Comparison of ENCODE assay signal across 24 cellular contexts in the genomic region with DNA sequence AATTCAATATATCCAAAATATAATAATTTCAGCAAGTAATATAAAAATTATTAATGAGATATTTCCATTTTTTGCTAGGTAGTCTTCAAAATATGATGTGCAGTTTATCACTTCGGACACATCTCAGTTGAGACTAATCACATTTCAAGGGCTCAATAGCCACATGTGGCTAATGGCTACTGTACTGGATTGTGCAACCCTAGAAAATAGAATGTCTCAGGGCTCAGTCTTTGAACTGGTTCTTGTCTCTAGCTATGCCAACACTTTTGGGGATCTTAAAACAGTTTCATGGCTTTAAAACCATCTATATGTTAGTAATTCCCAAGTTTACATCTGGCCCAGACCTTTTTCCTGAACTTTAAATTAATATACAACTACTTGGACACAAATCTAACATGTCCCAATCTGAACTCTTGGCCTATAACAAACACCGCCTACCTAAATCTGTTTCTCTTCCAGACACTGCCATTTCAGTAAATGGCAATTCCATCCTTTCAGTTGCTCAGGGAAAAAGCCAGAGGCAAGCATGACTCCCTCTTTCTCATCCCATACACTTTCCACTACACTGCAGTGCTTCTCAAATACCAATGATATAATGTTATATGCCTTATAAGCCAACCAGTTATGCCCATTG. TPM values are rescaled to one million over a fixed set of nuclear protein-coding genes. Genes with fewer than 3 reads are reported as not detected.
DNase-seq lines count a peak whose midpoint lies in the region; ATAC-seq and TF ChIP-seq lines count a peak whose summit lies in the region.
"Had no signal": no experiment of that assay in that cellular context is flagged by ENCODE, and none has a peak within 500 bp of the region (broad histone marks: within the 10 kb centered on the region; RNA-seq: fewer than 3 reads in every experiment).

No MANE protein-coding gene starts in this region.

- TF ChIP-seq EP300 in stomach (IDR thresholded peaks at IDR 0.05): no peak

- no peak overlapping the region for H3K56ac ChIP-seq in IMR-90 (ENCODE audit: extremely low read depth, insufficient read depth, low read length)

- intact Hi-C loops in IMR-90 (cut with micrococcal nuclease): loop anchor here (10.0 kb wide), 3 partner anchors 134 to 484 kb away; no protein-coding TSS in a partner anchor
- intact Hi-C loops in right lobe of liver (cut with DNase I): no loop called here
- intact Hi-C loops in stomach (cut with DNase I; ENCODE audit: low total_unique reads): no loop called here

- TF ChIP-seq POLR2A in IMR-90 (IDR thresholded peaks at IDR 0.05; ENCODE audit: low read depth, low read length) (no peak), right lobe of liver (IDR thresholded peaks at IDR 0.05) (no peak), stomach (IDR thresholded peaks at IDR 0.05) (no peak)

- no peak overlapping the region for H2AFZ ChIP-seq in IMR-90 (replicated peaks; ENCODE audit: low read length, poor library complexity)

- H3K9me3 ChIP-seq in IMR-90 (ENCODE audit: control insufficient read depth, insufficient read depth, low read length) (no peaks in the 10 kb centered on the region), right lobe of liver (no peaks in the 10 kb centered on the region), stomach (no peaks in the 10 kb centered on the region)
- H3K9me3 ChIP-seq: MG63, SJCRH30 had no signal

- no peak overlapping the region for H2AK5ac ChIP-seq in IMR-90 (ENCODE audit: low read depth, low read length)

- WGBS in IMR-90 (ENCODE audit: extremely low coverage in 2 of 2, insufficient read length in 1 of 2), 2 experiments: 100% methylated on average over 1 of the region's 2 CpGs; no CpG with 5 or more reads in 1 of the 2 experiments
- 61% methylated on average over 2 of the region's 2 CpGs for WGBS in right lobe of liver (ENCODE audit: insufficient coverage, low coverage, low lambda C conversion rate, missing lambda C conversion rate)
- 92 to 100% (median 98%) methylated on average over 2 of the region's 2 CpGs for WGBS in stomach, 5 donors

- no peak overlapping the region for H3K27ac ChIP-seq in IMR-90 (ENCODE audit: insufficient read depth, low read length)
- no peak overlapping the region for H3K27ac ChIP-seq in right lobe of liver
- H3K27ac ChIP-seq in stomach: no peak overlapping the region
- H3K27ac ChIP-seq: SJCRH30 had no signal

- H3K36me3 ChIP-seq in IMR-90 (ENCODE audit: control insufficient read depth, insufficient read depth, low read length): peaks cover 4% of the 10 kb centered on the region; the same call in 1 of the 2 replicates
- peaks cover 0 to 4% (median 0%) of the 10 kb centered on the region in 4 donors for H3K36me3 ChIP-seq in right lobe of liver
- H3K36me3 ChIP-seq in stomach: peaks cover 0 to 59% (median 29%) of the 10 kb centered on the region in 4 donors

- no peak overlapping the region for H2BK120ac ChIP-seq in IMR-90 (ENCODE audit: low read depth, low read length)

- dilution Hi-C loops in IMR-90 (cut with HindIII; ENCODE audit: low sequenced_read_pairs, unreplicated experiment): no loop called here

- no TSS peak for BruUV-seq in IMR-90 (replicated peaks; lab: Mats Ljungman, UMichigan)

- no peaks in the 10 kb centered on the region for H3K27me3 ChIP-seq in IMR-90 (ENCODE audit: control insufficient read depth, insufficient read depth, low read length)
- H3K27me3 ChIP-seq in right lobe of liver: no peaks in the 10 kb centered on the region
- no peaks in the 10 kb centered on the region for H3K27me3 ChIP-seq in stomach
- H3K27me3 ChIP-seq: MG63, SJCRH30 had no signal

- no peak overlapping the region for H2BK5ac ChIP-seq in IMR-90 (ENCODE audit: low read depth, low read length, poor library complexity, severe bottlenecking)

- H4K8ac ChIP-seq in IMR-90 (ENCODE audit: low read depth in 2 of 2, low read length in 2 of 2): no peak overlapping the region

- no peaks in the 10 kb centered on the region for H3K9me1 ChIP-seq in IMR-90 (ENCODE audit: insufficient read depth, low read length)

- H3K4me2 ChIP-seq in IMR-90 (ENCODE audit: low read depth, low read length): no peak overlapping the region

- no peak overlapping the region for H2BK15ac ChIP-seq in IMR-90 (ENCODE audit: low read depth, low read length)

- CTCF ChIA-PET in IMR-90 (lab: Yijun Ruan, JAX): interaction anchor here (0.6 to 0.8 kb wide), 2 partner anchors 9 to 17 kb away, joined by 3 to 5 read pairs; no protein-coding TSS in a partner anchor

- DNase-seq in ELR (ENCODE audit: low read depth) (peak; percentile 11), IMR-90 (peak; percentile 28), epithelial cell of esophagus (ENCODE audit: low read depth) (peak; percentile 13), right lobe of liver (no peak), cerebellar cortex (ENCODE audit: low spot score) (no peak), stomach (no peak)
- DNase-seq: 8988T; CD4-positive, CD25-positive, alpha-beta regulatory T cell; DMS153; DND-41; GOT3; KBM-7; MG63; NCI-H1105 treated with DMSO at 0.1 percent for 48 hours; NCI-H146; NCI-H1930; NCI-H2107; NCI-H446; NCI-H524 treated with DMSO at 0.1 percent for 48 hours; NCI-H774; SJCRH30 had no signal

- no peak for TF ChIP-seq RAD21 in IMR-90 (IDR thresholded peaks at IDR 0.05; ENCODE audit: low read length)

- POLR2A ChIA-PET in IMR-90 (lab: Charles Lee; ENCODE audit: unreplicated experiment): no interaction called here

- no peak overlapping the region for H4K91ac ChIP-seq in IMR-90 (ENCODE audit: insufficient read depth, low read depth, low read length)

- no peak overlapping the region for H3K9ac ChIP-seq in IMR-90 (ENCODE audit: low read depth, low read length)

- no peak overlapping the region for H3K18ac ChIP-seq in IMR-90 (ENCODE audit: low read depth, low read length)

- H3K79me1 ChIP-seq in IMR-90 (ENCODE audit: low read depth in 1 of 2, low read length in 2 of 2): peaks cover 30 to 31% of the 10 kb centered on the region in 2 experiments

- no peak overlapping the region for H3K4ac ChIP-seq in IMR-90 (ENCODE audit: low read depth, low read length)

- peak overlapping the region; percentile 7; the same call in 1 of the 2 replicates for H3K23ac ChIP-seq in IMR-90 (ENCODE audit: low read depth, low read length)

- H3K4me3 ChIP-seq in IMR-90 (ENCODE audit: insufficient read depth, low read depth, low read length) (no peak overlapping the region), epithelial cell of esophagus (ENCODE audit: low read length) (no peak overlapping the region), right lobe of liver (no peak overlapping the region), stomach (no peak overlapping the region)
- H3K4me3 ChIP-seq: MG63, SJCRH30 had no signal

- ATAC-seq in IMR-90 (ENCODE audit: low read depth): no peak
- ATAC-seq in right lobe of liver: peak; percentile 51 to 76 (median 76)
- ATAC-seq in GM19455 (IDR thresholded peaks at IDR 0.05; ENCODE audit: unreplicated experiment): no peak
- ATAC-seq: HCT116, SK-N-SH treated with all-trans-retinoic acid at 6 μM for 48 hours had no signal

- H4K5ac ChIP-seq in IMR-90 (ENCODE audit: low read depth, low read length): no peak overlapping the region

- H2AK9ac ChIP-seq in IMR-90 (replicated peaks; ENCODE audit: low read depth, low read length, poor library complexity): no peak overlapping the region

- in situ Hi-C loops in IMR-90 (cut with MboI; ENCODE audit: low sequenced_read_pairs): no loop called here

- H2BK20ac ChIP-seq in IMR-90 (ENCODE audit: low read depth, low read length): no peak overlapping the region

- H3K4me1 ChIP-seq in IMR-90 (ENCODE audit: control insufficient read depth, insufficient read depth, low read length) (peaks cover 5% of the 10 kb centered on the region), right lobe of liver (peaks cover 0 to 16% (median 6%) of the 10 kb centered on the region in 4 donors), stomach (peaks cover 0 to 9% (median under 1%) of the 10 kb centered on the region in 4 donors)
- H3K4me1 ChIP-seq: SJCRH30 had no signal

- H3K14ac ChIP-seq in IMR-90 (replicated peaks; ENCODE audit: low read depth, low read length): peak overlapping the region; percentile 37; the same call in 1 of the 2 replicates

- TF ChIP-seq CTCF in IMR-90 (conservative IDR thresholded peaks at IDR 0.05; ENCODE audit: low read depth, low read length): no peak
- no peak for TF ChIP-seq CTCF in epithelial cell of esophagus (IDR thresholded peaks at IDR 0.05; ENCODE audit: insufficient read depth, low read depth, low read length, missing control alignments)
- no peak for TF ChIP-seq CTCF in right lobe of liver (IDR thresholded peaks at IDR 0.05)
- no peak for TF ChIP-seq CTCF in stomach (IDR thresholded peaks at IDR 0.05)

- H4K20me1 ChIP-seq in IMR-90 (ENCODE audit: insufficient read depth, low read length): peaks cover 8% of the 10 kb centered on the region; the same call in 1 of the 2 replicates

TF ChIP-seq in IMR-90, 13 proteins besides CTCF, POLR2A, EP300 and RAD21:
- TF ChIP-seq SMC3 (IDR thresholded peaks at IDR 0.05; ENCODE audit: low read depth, low read length): no peak
- peak; percentile 91 for TF ChIP-seq CEBPB (IDR thresholded peaks at IDR 0.05; ENCODE audit: low read depth, low read length)

RNA-seq across cellular contexts. Expression of gene PTAR1, which starts 18.8 kb away (rescaled TPM):
- total RNA-seq in IMR-90 (2012; rRNA removed): 110 and 115 TPM in 2 replicates
- polyA plus RNA-seq in IMR-90 (2012; rRNA removed): 7.5 and 10.6 TPM in 2 replicates
- polyA plus RNA-seq in IMR-90 (2012; cell fraction: cytosol; rRNA removed): 0.92 and 1.3 TPM in 2 replicates
- polyA plus RNA-seq in IMR-90 (2012; cell fraction: nucleus; rRNA removed; ENCODE audit: low replicate concordance): 3.0 and 27.1 TPM in 2 replicates
- total RNA-seq in right lobe of liver: 10 to 100 TPM; 21.5 to 33.3 (median 27.0) TPM
- 100 to 1,000 TPM in 1 of 5 donors, 10 to 100 TPM in 4; 10.7 to 124 (median 47.2) TPM for total RNA-seq in stomach
- 1 to 10 TPM; 4.5 to 5.7 (median 4.7) TPM for polyA plus RNA-seq in stomach

Comparison
In these comparisons a context has a peak if more than half of its experiments do, and no peak if none do; other contexts are left out.
1. DNase-seq: peak in ELR (single experiment), IMR-90 (single experiment) and epithelial cell of esophagus (single experiment); none in right lobe of liver (0 of 3), cerebellar cortex (single experiment) and stomach (single experiment).
2. ATAC-seq: peak in right lobe of liver (4 of 4); none in IMR-90 (single experiment) and GM19455 (single experiment).